Comparison of ENCODE assay signal across 22 cellular contexts in genomic region chr6:24576452-24576851, GRCh38.
"Had no signal": no experiment of that assay in that cellular context is flagged by ENCODE, and none has a peak within 500 bp of the region (broad histone marks: within the 10 kb centered on the region; RNA-seq: fewer than 3 reads in every experiment).

No MANE protein-coding gene starts in this region.

- DNase-seq: activated CD4-positive, alpha-beta T cell treated with anti-CD3 and anti-CD28 coated beads for 36 hours; activated CD4-positive, alpha-beta T cell treated with anti-CD3 and anti-CD28 coated beads, Interleukin-2, amount 10 ng/mL, durations not matched to agents 7 days and 5 days; activated CD4-positive, alpha-beta T cell treated with anti-CD3 and anti-CD28 coated beads, Interleukin-2, amount 50 U/mL, for 48 hours; activated CD8-positive, alpha-beta T cell treated with anti-CD3 and anti-CD28 coated beads, Interleukin-2, amount 10 ng/mL, durations not matched to agents 7 days and 5 days; activated gamma-delta T cell; activated naive CD4-positive, alpha-beta T cell treated with Interleukin-2 at 50 U/mL for 16 hours; activated naive CD8-positive, alpha-beta T cell treated with anti-CD3 and anti-CD28 coated beads, Interleukin-2, amount 10 ng/mL, durations not matched to agents 7 days and 5 days; activated T-cell treated with anti-CD3 and anti-CD28 coated beads, Interleukin-2, amount 50 U/mL, for 24 hours; amygdala; body of pancreas; NCI-H1105; NCI-H1417 treated with DMSO at 0.1 percent for 48 hours; NCI-H1930; NCI-H345; NCI-H524 treated with DMSO at 0.1 percent for 48 hours; PC-3; Peyer's patch; RPMI8226; SHP77 treated with DMSO at 0.1 percent for 48 hours; SK-N-SH had no signal

- ATAC-seq: activated CD4-positive, alpha-beta T cell treated with anti-CD3 and anti-CD28 coated beads for 36 hours; activated CD4-positive, CD25-positive, alpha-beta regulatory T cell treated with anti-CD3 and anti-CD28 coated beads, Interleukin-2, amount 50 U/mL, for 24 hours; activated CD8-positive, alpha-beta T cell treated with anti-CD3 and anti-CD28 coated beads, Interleukin-2, amount 10 ng/mL, durations not matched to agents 7 days and 5 days; body of pancreas; PC-3; WTC11 had no signal
